8 cellular contexts compared by ENCODE assay signal in genomic region chr14:57391609-57392195, GRCh38. TPM values are rescaled to one million over a fixed set of nuclear protein-coding genes. Genes with fewer than 3 reads are reported as not detected.
DNase-seq lines count a peak whose midpoint lies in the region; ATAC-seq, FAIRE-seq and TF ChIP-seq lines count a peak whose summit lies in the region.

No MANE protein-coding gene starts in this region.

- TF ChIP-seq EP300 in GM12878 (IDR thresholded peaks at IDR 0.05; ENCODE audit: borderline replicate concordance in 1 of 2, control insufficient read depth in 1 of 2, low read depth in 2 of 2, low read length in 2 of 2): no peak

- no peak for FAIRE-seq in GM12878 (lab: Jason Lieb, UNC)

- peaks cover 18 to 53% (median 31%) of the 10 kb centered on the region in 11 experiments; a peak in 21 of 22 replicates for H4K20me1 ChIP-seq in BLaER1 treated with 17β-estradiol and CSF1 and Interleukin-3, amounts not matched to agents 10 nM and 100 nM
- no peaks in the 10 kb centered on the region for H4K20me1 ChIP-seq in GM12878 (ENCODE audit: control insufficient read depth, insufficient read depth)

- no TSS peak for BruUV-seq in GM12878 (replicated peaks; lab: Mats Ljungman, UMichigan)

- in situ Hi-C loops in GM12878 (cut with MboI): no loop called here

- no peak for DNase-seq in Jurkat, Clone E6-1 (ENCODE audit: low read depth, low spot score)
- DNase-seq in GM12878 (ENCODE audit: low read depth, low spot score) (no peak), lung (ENCODE audit: low spot score) (no peak), upper lobe of right lung (no peak), GM20000 (ENCODE audit: low spot score) (no peak), activated gamma-delta T cell treated with Interleukin-2 at 50 U/mL for 16 hours (no peak), GM10248 (ENCODE audit: extremely low spot score) (no peak)

- SMC1A ChIA-PET in GM12878 (lab: Charles Lee; ENCODE audit: uncharacterized antibody, unreplicated experiment): interaction anchor here (1.4 kb wide), 1 partner anchor 8 kb away, joined by 4 read pairs; no protein-coding TSS in a partner anchor

- H3K79me2 ChIP-seq in GM12878 (ENCODE audit: control insufficient read depth, insufficient read depth, low read length): peaks cover 38% of the 10 kb centered on the region

- CTCF ChIA-PET in GM12878 (lab: Yijun Ruan, JAX): no interaction called here
- CTCF ChIA-PET in GM10248 (lab: Yijun Ruan, JAX): interaction anchor here (3.2 kb wide), 1 partner anchor 8 kb away, joined by 16 read pairs; no protein-coding TSS in a partner anchor

- 83% methylated on average over 15 of the region's 15 CpGs for WGBS in GM12878 (ENCODE audit: insufficient coverage, insufficient replicate concordance, low lambda C conversion rate, missing lambda C conversion rate)
- 33 to 52% methylated on average over 15 of the region's 15 CpGs for WGBS in lung, 2 donors

- peak overlapping the region; percentile 85 to 96 (median 92) for H3K9ac ChIP-seq in BLaER1 treated with 17β-estradiol and CSF1 and Interleukin-3, amounts not matched to agents 10 nM and 100 nM
- H3K9ac ChIP-seq in GM12878 (ENCODE audit: control insufficient read depth, insufficient read depth, low read length): peak overlapping the region; percentile 82

- H3K27ac ChIP-seq in BLaER1 treated with 17β-estradiol and CSF1 and Interleukin-3, amounts not matched to agents 10 nM and 100 nM: peak overlapping the region; percentile 79 to 89 (median 84); a peak in 21 of 22 replicates
- H3K27ac ChIP-seq in GM12878 (ENCODE audit: control insufficient read depth, insufficient read depth) (peak overlapping the region; percentile 83), lung (ENCODE audit: low read depth in 1 of 2, low read length in 1 of 2) (peak overlapping the region; percentile 78 to 87), upper lobe of right lung (peak overlapping the region; percentile 78)

- POLR2A ChIA-PET in GM12878 (lab: Charles Lee): no interaction called here
- POLR2A ChIA-PET in GM10248 (lab: Yijun Ruan, JAX): no interaction called here

- H3K4me1 ChIP-seq in BLaER1 treated with 17β-estradiol and CSF1 and Interleukin-3, amounts not matched to agents 10 nM and 100 nM: peaks cover 21 to 42% (median 32%) of the 10 kb centered on the region in 10 experiments
- H3K4me1 ChIP-seq in GM12878 (ENCODE audit: control insufficient read depth, insufficient read depth, low read length): peaks cover 9% of the 10 kb centered on the region
- peaks cover 7 to 8% of the 10 kb centered on the region in 2 donors for H3K4me1 ChIP-seq in lung (ENCODE audit: control insufficient read depth in 2 of 2, insufficient read depth in 2 of 2, low read length in 2 of 2)
- H3K4me1 ChIP-seq in upper lobe of right lung: peaks cover 20% of the 10 kb centered on the region

- H3K27me3 ChIP-seq in BLaER1 treated with 17β-estradiol and CSF1 and Interleukin-3, amounts not matched to agents 10 nM and 100 nM: no peaks in the 10 kb centered on the region
- H3K27me3 ChIP-seq in GM12878 (replicated peaks in 1 of 2; ENCODE audit: control insufficient read depth in 2 of 2, insufficient read depth in 2 of 2, low read length in 1 of 2) (no peaks in the 10 kb centered on the region), lung (ENCODE audit: control insufficient read depth, insufficient read depth) (no peaks in the 10 kb centered on the region), upper lobe of right lung (no peaks in the 10 kb centered on the region)

- H3K4me3 ChIP-seq in BLaER1 treated with 17β-estradiol and CSF1 and Interleukin-3, amounts not matched to agents 10 nM and 100 nM: peak overlapping the region; percentile 76 to 98 (median 92)
- peak overlapping the region; percentile 73 for H3K4me3 ChIP-seq in Jurkat, Clone E6-1 (ENCODE audit: low read length)
- H3K4me3 ChIP-seq in GM12878 (peak overlapping the region; percentile 90), lung (peak overlapping the region; percentile 74), upper lobe of right lung (peak overlapping the region; percentile 89)

- H3K36me3 ChIP-seq in BLaER1 treated with 17β-estradiol and CSF1 and Interleukin-3, amounts not matched to agents 10 nM and 100 nM: peaks cover 0 to 36% (median 9%) of the 10 kb centered on the region in 11 experiments; a peak in 16 of 22 replicates
- H3K36me3 ChIP-seq in GM12878 (ENCODE audit: control insufficient read depth in 2 of 2, insufficient read depth in 2 of 2, low read length in 1 of 2): no peaks in the 10 kb centered on the region
- H3K36me3 ChIP-seq in lung (ENCODE audit: control insufficient read depth in 2 of 2, insufficient read depth in 2 of 2, low read length in 2 of 2): no peaks in the 10 kb centered on the region
- H3K36me3 ChIP-seq in upper lobe of right lung: peaks cover under 1% of the 10 kb centered on the region

- intact Hi-C loops in GM12878 (cut with micrococcal nuclease; ENCODE audit: unreplicated experiment): loop anchor here (5.0 kb wide), 2 partner anchors 101 to 124 kb away; partner anchors contain the start of genes AP5M1, CCDC198 and EXOC5
- intact Hi-C loops in upper lobe of right lung (cut with DNase I): no loop called here

- ATAC-seq in GM12878 (peak; percentile 0; the same call in 1 of the 3 replicates), lung (ENCODE audit: insufficient read depth, low FRiP score) (no peak), upper lobe of right lung (no peak)

- RAD21 ChIA-PET in GM12878 (lab: Charles Lee; ENCODE audit: unreplicated experiment): interaction anchor here (0.5 kb wide), 1 partner anchor 813 kb away, joined by 4 read pairs; no protein-coding TSS in a partner anchor

- peak overlapping the region; percentile 78 to 97 (median 91) for H3K4me2 ChIP-seq in BLaER1 treated with 17β-estradiol and CSF1 and Interleukin-3, amounts not matched to agents 10 nM and 100 nM
- peak overlapping the region; percentile 96 for H3K4me2 ChIP-seq in GM12878 (ENCODE audit: control insufficient read depth, insufficient read depth)

- TF ChIP-seq CTCF in GM12878 (IDR thresholded peaks at IDR 0.05 in 2 of 3, conservative IDR thresholded peaks at IDR 0.05 in 1 of 3; ENCODE audit: control insufficient read depth in 2 of 3, extremely low read depth in 1 of 3, insufficient read depth in 1 of 3, low read depth in 3 of 3, low read length in 3 of 3) (no peak), lung (IDR thresholded peaks at IDR 0.05; ENCODE audit: control extremely low read depth, extremely low read depth) (no peak), upper lobe of right lung (IDR thresholded peaks at IDR 0.05) (no peak), GM20000 (IDR thresholded peaks at IDR 0.05; ENCODE audit: extremely low read depth, missing control alignments) (no peak), GM10248 (IDR thresholded peaks at IDR 0.05; ENCODE audit: control extremely low read depth, extremely low read depth, low read depth, missing control alignments) (no peak)

- H3K9me3 ChIP-seq in BLaER1 treated with 17β-estradiol and CSF1 and Interleukin-3, amounts not matched to agents 10 nM and 100 nM (replicated peaks in 1 of 11): no peaks in the 10 kb centered on the region
- H3K9me3 ChIP-seq in GM12878 (replicated peaks; ENCODE audit: control insufficient read depth, insufficient read depth, low read length): no peaks in the 10 kb centered on the region
- H3K9me3 ChIP-seq in lung (ENCODE audit: control insufficient read depth in 2 of 2, insufficient read depth in 1 of 2, low read length in 1 of 2): no peaks in the 10 kb centered on the region
- H3K9me3 ChIP-seq in upper lobe of right lung: no peaks in the 10 kb centered on the region

- peak overlapping the region; percentile 93 for H2AFZ ChIP-seq in GM12878 (ENCODE audit: control insufficient read depth, low read depth, low read length)

- no peak for TF ChIP-seq POLR2A in GM12878 (IDR thresholded peaks at IDR 0.05; ENCODE audit: low read depth, low read length)

- TF ChIP-seq RAD21 in GM12878 (IDR thresholded peaks at IDR 0.05; ENCODE audit: insufficient read depth, low read depth, low read length): no peak

RNA-seq across cellular contexts. Expression of gene NAA30, which starts 1.3 kb away (rescaled TPM):
- polyA plus RNA-seq in Jurkat, Clone E6-1 (2012; ENCODE audit: insufficient read depth, insufficient read length): 11.0 TPM
- 19.5 and 20.8 TPM in 2 replicates for total RNA-seq in GM12878 (2013; cell fraction: nucleolus; rRNA removed)
- total RNA-seq in GM12878 (2014; rRNA removed) (8.0 and 10.6 TPM in 2 replicates), GM12878 (2014; rRNA removed; fragmentation: Illumina TruSeq; extraction: Trizol) (9.6 and 9.8 TPM in 2 replicates), GM12878 (2021) (10.5 and 13.9 TPM in 2 replicates), lung (10 to 100 TPM; 11.1 to 22.2 TPM), upper lobe of right lung (12.1 TPM)
- 3.9 TPM for polyA plus RNA-seq in GM12878 (2011; ENCODE audit: low read depth)
- polyA plus RNA-seq in GM12878 (2011; rRNA removed) (15.6 and 17.1 TPM in 2 replicates), GM12878 (2014; fragmentation: Illumina TruSeq; extraction: Trizol) (11.1 and 11.5 TPM in 2 replicates), GM12878 (2014; fragmentation: Nextera tagmentation; extraction: Ambion mirVana) (1 to 10 TPM; 4.5 to 5.3 TPM), GM12878 (2014; rRNA removed) (4.4 and 5.9 TPM in 2 replicates), GM12878 (2016; fragmentation: Nextera tagmentation; extraction: Ambion mirVana) (10 to 100 TPM; 13.8 to 14.0 TPM), lung (1 to 10 TPM; 2.8 to 4.2 TPM)
- polyA plus RNA-seq in GM12878 (2011; cell fraction: cytosol; rRNA removed): 3.7 and 4.0 TPM in 2 replicates
- 3.8 and 5.9 TPM in 2 replicates for polyA plus RNA-seq in GM12878 (2011; cell fraction: nucleus; rRNA removed)
- 7.1 and 7.4 TPM in 2 replicates for polyA plus RNA-seq in GM12878 (2012)
- polyA minus RNA-seq in GM12878 (2011; rRNA and poly(A)+ RNA removed): 16.8 and 17.6 TPM in 2 replicates
- 6.8 and 8.4 TPM in 2 replicates for polyA minus RNA-seq in GM12878 (2011; cell fraction: cytosol; rRNA and poly(A)+ RNA removed)
- 5.2 and 9.2 TPM in 2 replicates for polyA minus RNA-seq in GM12878 (2011; cell fraction: nucleus; rRNA and poly(A)+ RNA removed)
